Comparison of ENCODE assay signal across 16 cellular contexts in genomic region chr3:157073810-157074209, GRCh38.
DNase-seq lines count a peak whose midpoint lies in the region; ATAC-seq, FAIRE-seq and TF ChIP-seq lines count a peak whose summit lies in the region.
"Had no signal": no experiment of that assay in that cellular context is flagged by ENCODE, and none has a peak within 500 bp of the region (broad histone marks: within the 10 kb centered on the region; RNA-seq: fewer than 3 reads in every experiment).

No MANE protein-coding gene starts in this region.

- H3K79me2 ChIP-seq in keratinocyte (ENCODE audit: control insufficient read depth, insufficient read depth, low read length) = no peaks in the 10 kb centered on the region

- H3K4me1 Mint-ChIP-seq in HFFc6 (ENCODE audit: low read depth) = peaks cover 55% of the 10 kb centered on the region
- H3K4me1 Mint-ChIP-seq: B cell had no signal

- no peaks in the 10 kb centered on the region for H3K36me3 Mint-ChIP-seq in HFFc6 (ENCODE audit: low read depth)
- H3K36me3 Mint-ChIP-seq: stimulated activated effector memory CD8-positive, alpha-beta T cell treated with anti-CD3 and anti-CD28 coated beads, Interleukin-12 subunit alpha, Interleukin-12 subunit beta, amount 100 ng/mL, for 72 hours had no signal

- no peaks in the 10 kb centered on the region for H3K27me3 ChIP-seq in keratinocyte (ENCODE audit: control insufficient read depth, extremely low read depth, insufficient read depth, low read length)

- H3K27me3 Mint-ChIP-seq in HFFc6 (ENCODE audit: insufficient read depth) = no peaks in the 10 kb centered on the region; the same call in 1 of the 2 replicates
- H3K27me3 Mint-ChIP-seq: B cell, T-helper 17 cell had no signal

- DNase-seq in AG09309 (ENCODE audit: low read depth) = peak; percentile 77
- DNase-seq in HFFc6 = peak; percentile 93
- DNase-seq in astrocyte of the spinal cord (ENCODE audit: low read depth, low spot score) = peak; percentile 71
- no peak for DNase-seq in keratinocyte (ENCODE audit: low read depth, low spot score)
- DNase-seq in left ventricle myocardium superior = no peak
- no peak for DNase-seq in NOMO-1 treated with DMSO at 0.1 percent for 48 hours (lab: John Stamatoyannopoulos, UW; ENCODE audit: unreplicated experiment)
- DNase-seq in mucosa of descending colon = no peak
- DNase-seq in RCC 7860 (ENCODE audit: low spot score) = no peak
- DNase-seq: activated naive CD4-positive, alpha-beta T cell; NCI-H2029 treated with DMSO at 0.1 percent for 48 hours; nucleus accumbens; T-helper 17 cell had no signal

- FAIRE-seq in keratinocyte (lab: Jason Lieb, UNC) = peak; percentile 62
- FAIRE-seq in RCC 7860 (lab: Jason Lieb, UNC) = no peak
- FAIRE-seq: colon had no signal

- in situ Hi-C loops in astrocyte of the spinal cord (cut with HindIII; ENCODE audit: low sequenced_read_pairs) = no loop called here

- peak overlapping the region; percentile 45 for H2AFZ ChIP-seq in keratinocyte (ENCODE audit: control insufficient read depth, low read length)

- TF ChIP-seq CTCF in AG09309 (IDR thresholded peaks at IDR 0.05; ENCODE audit: control insufficient read depth, insufficient read depth, low read depth, low read length, missing control alignments) (no peak), HFFc6 (IDR thresholded peaks at IDR 0.05) (no peak), astrocyte of the spinal cord (IDR thresholded peaks at IDR 0.05; ENCODE audit: low read depth, low read length) (no peak), keratinocyte (optimal IDR thresholded peaks at IDR 0.05 in 1 of 3, IDR thresholded peaks at IDR 0.05 in 1 of 3, conservative IDR thresholded peaks at IDR 0.05 in 1 of 3; ENCODE audit: extremely low read depth in 1 of 3, insufficient read depth in 2 of 3, low read length in 3 of 3) (peak in 1 of 3 experiments; percentile 6), mucosa of descending colon (IDR thresholded peaks at IDR 0.05) (no peak)

- ATAC-seq in left ventricle myocardium superior (no peak), mucosa of descending colon (no peak)
- ATAC-seq: left lobe of liver; stimulated activated effector memory CD8-positive, alpha-beta T cell treated with anti-CD3 and anti-CD28 coated beads, Interleukin-12 subunit alpha, Interleukin-12 subunit beta, amount 100 ng/mL, for 72 hours; T-helper 17 cell had no signal

- H3K4me2 ChIP-seq in keratinocyte (ENCODE audit: control insufficient read depth, extremely low read depth, insufficient read depth, low read depth, low read length) = no peak overlapping the region

- no peaks in the 10 kb centered on the region for H3K9me3 ChIP-seq in keratinocyte (ENCODE audit: control insufficient read depth, low read depth, low read length)
- no peaks in the 10 kb centered on the region for H3K9me3 ChIP-seq in mucosa of descending colon

- H3K9me1 ChIP-seq in keratinocyte (ENCODE audit: control insufficient read depth, extremely low read depth, insufficient read depth, low read length) = no peaks in the 10 kb centered on the region

- intact Hi-C loops in left ventricle myocardium superior (cut with micrococcal nuclease) (no loop called here), mucosa of descending colon (cut with DNase I, micrococcal nuclease) (loop anchor here in 1 of 2 donors (10.0 kb wide), 1 partner anchor 249 kb away; the partner anchor contains the start of gene LEKR1)

- H3K4me3 Mint-ChIP-seq in HFFc6 = peak overlapping the region; percentile 51
- H3K4me3 Mint-ChIP-seq: B cell; stimulated activated effector memory CD8-positive, alpha-beta T cell treated with anti-CD3 and anti-CD28 coated beads, Interleukin-12 subunit alpha, Interleukin-12 subunit beta, amount 100 ng/mL, for 72 hours; T-helper 17 cell had no signal

- dilution Hi-C loops in keratinocyte (cut with MboI; ENCODE audit: extremely low pct_ligation_motif_present, low sequenced_read_pairs) = no loop called here

- H3K27ac ChIP-seq in keratinocyte (ENCODE audit: control insufficient read depth, insufficient read depth, low read length) = no peak overlapping the region

- no peak overlapping the region for H3K9ac ChIP-seq in keratinocyte (ENCODE audit: control insufficient read depth, extremely low read depth, insufficient read depth, low read length)

- H3K36me3 ChIP-seq in keratinocyte (ENCODE audit: control insufficient read depth in 2 of 2, extremely low read depth in 1 of 2, insufficient read depth in 2 of 2, low read length in 2 of 2) (no peaks in the 10 kb centered on the region), mucosa of descending colon (ENCODE audit: low read depth) (no peaks in the 10 kb centered on the region)

- H3K4me3 ChIP-seq in AG09309 (ENCODE audit: control insufficient read depth, low read depth, low read length) = no peak overlapping the region
- H3K4me3 ChIP-seq in astrocyte of the spinal cord (ENCODE audit: low read depth, low read length) = no peak overlapping the region
- no peak overlapping the region for H3K4me3 ChIP-seq in keratinocyte (ENCODE audit: control insufficient read depth in 2 of 3, extremely low read depth in 1 of 3, insufficient read depth in 2 of 3, low read depth in 1 of 3, low read length in 3 of 3)
- no peak overlapping the region for H3K4me3 ChIP-seq in mucosa of descending colon

- H3K4me1 ChIP-seq in keratinocyte (ENCODE audit: control insufficient read depth, extremely low read depth, insufficient read depth, low read length) (no peaks in the 10 kb centered on the region), mucosa of descending colon (ENCODE audit: low read depth) (peaks cover 9% of the 10 kb centered on the region)

- H3K9me3 Mint-ChIP-seq in HFFc6 = no peaks in the 10 kb centered on the region
- H3K9me3 Mint-ChIP-seq: stimulated activated effector memory CD8-positive, alpha-beta T cell treated with anti-CD3 and anti-CD28 coated beads, Interleukin-12 subunit alpha, Interleukin-12 subunit beta, amount 100 ng/mL, for 72 hours had no signal

- peak overlapping the region; percentile 84 for H3K27ac Mint-ChIP-seq in HFFc6
- H3K27ac Mint-ChIP-seq: B cell; stimulated activated effector memory CD8-positive, alpha-beta T cell treated with anti-CD3 and anti-CD28 coated beads, Interleukin-12 subunit alpha, Interleukin-12 subunit beta, amount 100 ng/mL, for 72 hours; T-helper 17 cell had no signal

- H4K20me1 ChIP-seq in keratinocyte (ENCODE audit: control insufficient read depth, extremely low read depth, insufficient read depth, low read length) = no peaks in the 10 kb centered on the region

Comparison
In these comparisons a context has a peak if more than half of its experiments do, and no peak if none do; other contexts are left out.
1. DNase-seq: peak in AG09309 (single experiment), HFFc6 (single experiment) and astrocyte of the spinal cord (single experiment); none in keratinocyte (single experiment), left ventricle myocardium superior (single experiment), NOMO-1 treated with DMSO at 0.1 percent for 48 hours (single experiment), mucosa of descending colon (0 of 3) and RCC 7860 (single experiment).